In genomic region chr14:100861937-100862247, GRCh38 we compare ENCODE assay signal across 30 cellular contexts. TPM values are rescaled to one million over a fixed set of nuclear protein-coding genes. Genes with fewer than 3 reads are reported as not detected.
"Had no signal": no experiment of that assay in that cellular context is flagged by ENCODE, and none has a peak within 500 bp of the region (broad histone marks: within the 10 kb centered on the region; RNA-seq: fewer than 3 reads in every experiment).

No MANE protein-coding gene starts in this region.

- H3K27ac ChIP-seq: ovary, parathyroid adenoma, psoas muscle, skin epidermis, spleen, suprapubic skin, testis, tibial artery, transverse colon, upper lobe of right lung, uterus had no signal

- H3K4me1 ChIP-seq: parathyroid adenoma, psoas muscle, spleen, testis, tibial artery, transverse colon, upper lobe of right lung, uterus had no signal

- H2AFZ ChIP-seq: parathyroid adenoma had no signal

- H3K27me3 ChIP-seq: ovary, testis, transverse colon, uterus had no signal

- H3K9ac ChIP-seq: parathyroid adenoma had no signal

- H3K79me2 ChIP-seq: parathyroid adenoma had no signal

- H3K36me3 ChIP-seq: ovary, spleen, suprapubic skin, tibial artery, transverse colon, upper lobe of right lung, uterus had no signal

- DNase-seq: nephron progenitor cell; occipital lobe; stimulated activated CD4-positive, alpha-beta T cell treated with anti-CD3 and anti-CD28 coated beads, Interleukin-12 subunit alpha, Interleukin-12 subunit beta, amount 100 ng/mL, for 4 hours; stimulated activated CD4-positive, alpha-beta T cell treated with anti-CD3 and anti-CD28 coated beads, Interleukin-1b, Interleukin-23, amount 100 ng/mL, for 48 hours; stimulated activated CD4-positive, alpha-beta T cell treated with anti-CD3 and anti-CD28 coated beads, Interleukin-4, amount 100 ng/mL, for 1 hour; stimulated activated CD4-positive, alpha-beta T cell treated with anti-CD3 and anti-CD28 coated beads, Interleukin-4, amount 100 ng/mL, for 4 hours; stimulated activated CD8-positive, alpha-beta memory T cell treated with anti-CD3 and anti-CD28 coated beads, Interleukin-4, amount 100 ng/mL, for 48 hours; stimulated activated naive CD4-positive, alpha-beta T cell; stimulated activated naive CD8-positive, alpha-beta T cell treated with anti-CD3 and anti-CD28 coated beads, Interleukin-15, amount 100 ng/mL, for 72 hours; stimulated activated naive CD8-positive, alpha-beta T cell treated with anti-CD3 and anti-CD28 coated beads, Interleukin-15, Interleukin-2, amounts not matched to agents 100 U/mL and 50 U/mL, for 24 hours; substantia nigra; testis; tibial artery; transverse colon; uterus had no signal

- H3K9me3 ChIP-seq: ovary, psoas muscle, spleen, suprapubic skin, testis, tibial artery, transverse colon, upper lobe of right lung, uterus had no signal

- H3K4me2 ChIP-seq: smooth muscle cell had no signal

- ATAC-seq: naive thymus-derived CD8-positive, alpha-beta T cell; natural killer cell treated with Interleukin-12 subunit alpha and Interleukin-12 subunit beta and Interleukin-15 and Interleukin-18, amount 100 ng/mL, for 72 hours; psoas muscle; sciatic nerve; stimulated activated memory B cell treated with anti-CD40 and anti-IgM and Interleukin-4, amounts not matched to agents 10 μg/mL and 1 μg/mL and 100 μg/mL, for 72 hours; stimulated activated naive CD8-positive, alpha-beta T cell treated with anti-CD3 and anti-CD28 coated beads, Interleukin-15, amount 100 ng/mL, for 72 hours; stimulated activated naive CD8-positive, alpha-beta T cell treated with anti-CD3 and anti-CD28 coated beads, Interleukin-15, Interleukin-2, amounts not matched to agents 100 U/mL and 50 U/mL, for 24 hours; upper lobe of right lung had no signal

- H3K4me3 ChIP-seq: ovary, psoas muscle, skin epidermis, smooth muscle cell, spleen, suprapubic skin, testis, tibial artery, transverse colon, upper lobe of right lung, uterus had no signal

RNA-seq across cellular contexts. Expression of gene MEG3, which starts 36.0 kb away (rescaled TPM):
- total RNA-seq: naive thymus-derived CD8-positive, alpha-beta T cell; natural killer cell treated with Interleukin-12 subunit alpha and Interleukin-12 subunit beta and Interleukin-15 and Interleukin-18, amount 100 ng/mL, for 72 hours; smooth muscle cell had no signal
- polyA plus RNA-seq: naive thymus-derived CD8-positive, alpha-beta T cell; smooth muscle cell had no signal

RNA-seq across cellular contexts. Expression of gene RTL1, which starts 41.6 kb away (rescaled TPM):
- total RNA-seq: naive thymus-derived CD8-positive, alpha-beta T cell; natural killer cell treated with Interleukin-12 subunit alpha and Interleukin-12 subunit beta and Interleukin-15 and Interleukin-18, amount 100 ng/mL, for 72 hours; occipital lobe; osteoblast; psoas muscle; renal cortical epithelial cell; right cardiac atrium; sciatic nerve; spleen; suprapubic skin; transverse colon; upper lobe of right lung had no signal
- polyA plus RNA-seq: naive thymus-derived CD8-positive, alpha-beta T cell had no signal
